Comparison of ENCODE assay signal across 28 cellular contexts in the genomic region with DNA sequence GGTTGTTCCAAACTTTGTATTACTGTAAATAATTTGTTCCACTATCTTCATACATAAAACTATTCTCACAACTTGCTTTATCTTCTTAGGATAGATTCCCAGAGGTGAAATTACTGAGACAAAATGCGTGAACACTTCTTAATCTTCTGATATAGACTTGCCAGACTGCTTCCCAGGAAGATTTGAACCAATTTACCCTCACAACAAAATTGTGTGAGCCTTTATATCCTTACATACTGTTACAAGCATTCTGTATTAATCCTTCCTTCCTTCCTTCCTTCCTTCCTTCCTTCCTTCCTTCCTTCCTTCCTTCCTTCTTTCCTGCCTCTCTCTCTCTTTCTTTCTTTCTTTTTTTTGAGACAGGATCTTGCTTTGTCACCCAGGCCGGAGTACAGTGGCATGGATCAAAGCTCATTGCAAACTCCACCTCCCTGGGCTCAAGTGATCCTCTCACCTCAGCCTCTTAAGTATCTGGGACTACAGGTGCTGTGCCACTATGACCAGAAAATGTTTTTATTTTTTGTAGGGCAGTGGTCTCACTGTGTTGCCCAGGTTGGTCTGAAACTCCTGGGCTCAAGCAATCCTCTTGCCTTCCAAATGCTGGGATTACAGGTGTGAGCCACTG.
"Had no signal": no experiment of that assay in that cellular context is flagged by ENCODE, and none has a peak within 500 bp of the region (broad histone marks: within the 10 kb centered on the region; RNA-seq: fewer than 3 reads in every experiment).

No MANE protein-coding gene starts in this region.

- H3K4me1 ChIP-seq: right lobe of liver, suprapubic skin had no signal

- H3K79me2 ChIP-seq: hepatocyte had no signal

- H2AFZ ChIP-seq: hepatocyte had no signal

- H3K36me3 ChIP-seq: right lobe of liver, stomach, suprapubic skin, transverse colon had no signal

- H3K4me3 ChIP-seq: hepatocyte, mucosa of descending colon, right lobe of liver, skin epidermis, stomach, suprapubic skin, transverse colon had no signal

- DNase-seq: activated CD4-positive, alpha-beta T cell treated with anti-CD3 and anti-CD28 coated beads for 1 hour; activated CD8-positive, alpha-beta memory T cell treated with anti-CD3 and anti-CD28 coated beads for 24 hours; activated CD8-positive, alpha-beta memory T cell treated with anti-CD3 and anti-CD28 coated beads, Interleukin-2, amount 50 U/mL, for 4 hours; activated naive CD4-positive, alpha-beta T cell treated with Interleukin-2 at 50 U/mL for 16 hours; activated naive CD8-positive, alpha-beta T cell treated with anti-CD3 and anti-CD28 coated beads for 36 hours; activated T-cell treated with anti-CD3 and anti-CD28 coated beads, Interleukin-2, amount 50 U/mL, for 24 hours; central memory CD4-positive, alpha-beta T cell; effector memory CD4-positive, alpha-beta T cell; glutamatergic neuron; immature natural killer cell; mesenchymal stem cell; mucosa of descending colon; occipital lobe; right lobe of liver; stomach; T-helper 1 cell; T-helper 9 cell; transverse colon had no signal

- H3K4me3 Mint-ChIP-seq: activated naive CD8-positive, alpha-beta T cell treated with anti-CD3 and anti-CD28 coated beads for 36 hours; activated T-cell treated with anti-CD3 and anti-CD28 coated beads, Interleukin-2, amount 50 U/mL, for 24 hours; immature natural killer cell; stimulated activated memory B cell treated with anti-CD40 and anti-IgM and Interleukin-4, amounts not matched to agents 10 μg/mL and 1 μg/mL and 100 μg/mL, for 72 hours had no signal

- H3K27ac ChIP-seq: hepatocyte, right lobe of liver, skin epidermis, stomach, suprapubic skin, transverse colon had no signal

- ATAC-seq: esophagus mucosa; mucosa of descending colon; right lobe of liver; stimulated activated memory B cell treated with anti-CD40 and anti-IgM and Interleukin-4, amounts not matched to agents 10 μg/mL and 1 μg/mL and 100 μg/mL, for 72 hours had no signal

- H3K9me3 ChIP-seq: mucosa of descending colon, right lobe of liver, stomach, suprapubic skin, transverse colon had no signal

- H3K27ac Mint-ChIP-seq: activated naive CD8-positive, alpha-beta T cell treated with anti-CD3 and anti-CD28 coated beads for 36 hours; activated T-cell treated with anti-CD3 and anti-CD28 coated beads, Interleukin-2, amount 50 U/mL, for 24 hours; activated T-helper 2 cell treated with anti-CD3 and anti-CD28 coated beads, Interferon-gamma antibody, Interleukin-2, Interleukin-4, amounts not matched to agents 10 μg/mL and 5 μg/mL and 100 μg/mL, durations not matched to agents 14 hours and 24 hours and 36 hours; immature natural killer cell; stimulated activated memory B cell treated with anti-CD40 and anti-IgM and Interleukin-4, amounts not matched to agents 10 μg/mL and 1 μg/mL and 100 μg/mL, for 72 hours had no signal

- FAIRE-seq: astrocyte, colon, endothelial cell of umbilical vein, frontal cortex had no signal

- H3K36me3 Mint-ChIP-seq: activated naive CD8-positive, alpha-beta T cell treated with anti-CD3 and anti-CD28 coated beads for 36 hours; immature natural killer cell; stimulated activated memory B cell treated with anti-CD40 and anti-IgM and Interleukin-4, amounts not matched to agents 10 μg/mL and 1 μg/mL and 100 μg/mL, for 72 hours had no signal

- H3K4me2 ChIP-seq: hepatocyte had no signal

- H3K27me3 ChIP-seq: hepatocyte, right lobe of liver, stomach, suprapubic skin, transverse colon had no signal
